1 cellular context compared by ENCODE assay signal in genomic region chr1:24656046-24656445, GRCh38.
TF ChIP-seq lines count a peak whose summit lies in the region.

No MANE protein-coding gene starts in this region.

TF ChIP-seq in GM12878, 131 proteins besides CTCF, POLR2A, EP300 and RAD21 (continued from another document):
- no peak for TF ChIP-seq MLLT1 (IDR thresholded peaks at IDR 0.05)
- no peak for TF ChIP-seq ZBTB40 (IDR thresholded peaks at IDR 0.05; ENCODE audit: borderline replicate concordance)
- TF ChIP-seq FOXK2 (IDR thresholded peaks at IDR 0.05) = no peak
- TF ChIP-seq CEBPZ (IDR thresholded peaks at IDR 0.05; ENCODE audit: low read depth, low read length) = no peak
- no peak for TF ChIP-seq KLF5 (IDR thresholded peaks at IDR 0.05; ENCODE audit: partially characterized antibody)
- TF ChIP-seq EGR1 (IDR thresholded peaks at IDR 0.05; ENCODE audit: borderline replicate concordance in 1 of 2, low read depth in 2 of 2, low read length in 2 of 2) = no peak
- no peak for TF ChIP-seq ZNF592 (IDR thresholded peaks at IDR 0.05)
- TF ChIP-seq ZNF207 (IDR thresholded peaks at IDR 0.05; ENCODE audit: borderline replicate concordance) = no peak
- TF ChIP-seq JUND (IDR thresholded peaks at IDR 0.05; ENCODE audit: low read depth, low read length) = no peak
- TF ChIP-seq RBBP5 (conservative IDR thresholded peaks at IDR 0.05) = no peak
- no peak for TF ChIP-seq PML (IDR thresholded peaks at IDR 0.05; ENCODE audit: low read length)
- TF ChIP-seq SMC3 (IDR thresholded peaks at IDR 0.05; ENCODE audit: borderline replicate concordance, low read length) = no peak
- TF ChIP-seq CBX5 (IDR thresholded peaks at IDR 0.05; ENCODE audit: low read depth) = no peak
